1 cellular context compared by ENCODE assay signal in the genomic region with DNA sequence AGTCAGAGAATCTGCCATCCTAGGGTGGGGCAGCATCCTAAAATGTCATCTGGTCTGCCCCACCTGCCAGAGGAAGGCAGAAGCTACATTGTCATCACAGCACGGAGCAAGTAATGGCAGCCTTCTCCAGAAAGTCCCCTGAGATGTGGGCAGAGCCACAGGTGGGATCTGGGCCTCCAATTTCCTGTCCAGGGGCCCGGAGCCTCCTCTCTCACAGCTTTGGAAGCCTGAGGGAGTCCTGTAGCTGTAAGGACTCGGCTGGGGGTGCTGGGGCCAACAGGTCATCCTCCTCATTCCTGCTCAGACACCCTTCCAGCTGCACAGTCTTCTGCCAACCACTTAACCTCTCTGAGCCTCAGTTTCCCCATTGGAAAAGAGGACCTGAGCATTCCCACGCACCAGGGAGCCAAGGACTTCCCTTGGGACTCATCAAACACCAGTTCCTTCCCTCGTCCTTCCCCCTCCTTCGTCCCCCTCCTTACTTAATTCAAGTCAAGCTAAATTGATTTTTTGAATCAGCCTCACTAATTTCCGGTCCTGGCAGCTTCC.
TF ChIP-seq lines count a peak whose summit lies in the region.

No MANE protein-coding gene starts in this region.

TF ChIP-seq in IMR-90, 13 proteins besides CTCF, POLR2A, EP300 and RAD21:
- TF ChIP-seq MAFK (IDR thresholded peaks at IDR 0.05; ENCODE audit: low read depth, low read length) (no peak), USF2 (IDR thresholded peaks at IDR 0.05; ENCODE audit: low read depth, low read length) (no peak), SMC3 (IDR thresholded peaks at IDR 0.05; ENCODE audit: low read depth, low read length) (no peak), MXI1 (IDR thresholded peaks at IDR 0.05; ENCODE audit: borderline replicate concordance, low read depth, low read length) (no peak), BHLHE40 (IDR thresholded peaks at IDR 0.05; ENCODE audit: low read depth, low read length) (no peak), CEBPB (IDR thresholded peaks at IDR 0.05; ENCODE audit: low read depth, low read length) (no peak), RCOR1 (IDR thresholded peaks at IDR 0.05; ENCODE audit: insufficient replicate concordance, low read length) (no peak), FOS (IDR thresholded peaks at IDR 0.05; ENCODE audit: low read depth, low read length) (no peak), RFX5 (IDR thresholded peaks at IDR 0.05; ENCODE audit: low read depth, low read length) (no peak), MAZ (IDR thresholded peaks at IDR 0.05; ENCODE audit: borderline replicate concordance, low read depth, low read length) (no peak), CHD1 (IDR thresholded peaks at IDR 0.05; ENCODE audit: low read depth, low read length) (no peak)
